In the genomic region with DNA sequence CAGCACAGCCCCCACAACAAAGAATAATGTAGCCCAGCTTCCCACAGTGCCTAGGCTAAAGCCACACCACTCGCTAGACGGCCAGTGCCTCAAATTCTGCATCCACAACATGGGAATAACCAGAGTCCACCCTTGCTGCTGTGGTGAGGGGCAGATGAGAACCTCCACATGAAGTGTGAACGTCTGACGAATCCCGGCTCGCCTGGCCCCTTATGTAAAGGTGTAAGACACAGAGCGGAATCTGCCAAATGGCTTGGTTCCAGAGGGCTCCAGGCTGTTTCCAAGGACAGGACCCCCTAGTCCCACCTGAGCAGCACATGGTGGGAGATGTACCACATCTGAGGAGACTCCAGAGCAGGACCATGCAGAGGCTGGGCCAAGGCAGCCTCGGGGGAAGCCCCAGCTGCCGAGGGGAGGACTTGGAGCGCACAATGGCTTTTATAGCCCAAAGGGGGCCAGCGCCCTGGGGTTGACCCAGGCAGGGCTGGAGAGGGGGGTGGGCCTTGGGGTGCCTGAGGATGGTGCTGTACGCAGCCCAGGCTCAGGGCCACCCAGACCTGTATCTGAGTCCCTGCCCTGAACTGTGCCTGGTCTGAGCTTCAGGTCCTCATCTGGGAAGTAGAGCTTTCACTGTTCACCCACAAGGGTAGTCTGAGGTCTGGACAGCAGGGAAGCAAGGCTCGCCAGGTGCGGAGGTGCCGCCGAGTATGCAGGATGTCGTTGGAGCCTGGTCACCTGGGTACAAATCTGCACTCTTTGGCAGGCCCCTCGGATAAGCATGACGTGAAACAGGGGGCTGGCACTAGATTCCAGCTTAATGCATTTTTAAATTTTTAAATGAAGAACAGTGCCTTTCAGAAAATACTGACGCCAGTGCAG, we compare ENCODE assay signal across 16 cellular contexts. TPM values are rescaled to one million over a fixed set of nuclear protein-coding genes. Genes with fewer than 3 reads are reported as not detected.
DNase-seq lines count a peak whose midpoint lies in the region; ATAC-seq and TF ChIP-seq lines count a peak whose summit lies in the region.
"Had no signal": no experiment of that assay in that cellular context is flagged by ENCODE, and none has a peak within 500 bp of the region (broad histone marks: within the 10 kb centered on the region; RNA-seq: fewer than 3 reads in every experiment).

No MANE protein-coding gene starts in this region.

- no peak overlapping the region for H3K4me3 ChIP-seq in testis
- H3K4me3 ChIP-seq: A549 had no signal

- H3K27me3 Mint-ChIP-seq in natural killer cell treated with Interleukin-12 subunit alpha and Interleukin-12 subunit beta and Interleukin-15 and Interleukin-18, amount 100 ng/mL, for 72 hours, result no peaks in the 10 kb centered on the region
- H3K27me3 Mint-ChIP-seq in natural killer cell (ENCODE audit: low read depth in 2 of 2) (no peaks in the 10 kb centered on the region), mesothelial cell of epicardium (ENCODE audit: low read depth) (no peaks in the 10 kb centered on the region)
- no peaks in the 10 kb centered on the region for H3K27me3 Mint-ChIP-seq in dendritic cell treated with granulocyte-macrophage colony-stimulating factor and Interleukin-4, amounts not matched to agents 40 ng/mL and 50 ng/mL, for 4 days
- H3K27me3 Mint-ChIP-seq: CD4-positive, alpha-beta T cell had no signal

- no peak for TF ChIP-seq POLR2A in testis (IDR thresholded peaks at IDR 0.05)

- 87 to 90% methylated on average over 16 to 20 of the region's 20 CpGs for WGBS in testis, 2 donors

- peaks cover 0 to 3% of the 10 kb centered on the region in 2 donors for H3K4me1 Mint-ChIP-seq in natural killer cell treated with Interleukin-12 subunit alpha and Interleukin-12 subunit beta and Interleukin-15 and Interleukin-18, amount 100 ng/mL, for 72 hours (ENCODE audit: low read depth in 2 of 2)
- H3K4me1 Mint-ChIP-seq in natural killer cell, result peaks cover 0 to 3% of the 10 kb centered on the region in 2 donors
- H3K4me1 Mint-ChIP-seq in dendritic cell treated with granulocyte-macrophage colony-stimulating factor and Interleukin-4, amounts not matched to agents 40 ng/mL and 50 ng/mL, for 4 days (ENCODE audit: low read depth), result peaks cover 61% of the 10 kb centered on the region
- peaks cover 7% of the 10 kb centered on the region for H3K4me1 Mint-ChIP-seq in mesothelial cell of epicardium
- H3K4me1 Mint-ChIP-seq: IgD-negative memory B cell had no signal

- H3K27ac ChIP-seq in testis, result no peak overlapping the region

- no peak for DNase-seq in natural killer cell treated with Interleukin-12 subunit alpha and Interleukin-12 subunit beta and Interleukin-15 and Interleukin-18, amount 100 ng/mL, for 72 hours (ENCODE audit: low spot score)
- no peak for DNase-seq in natural killer cell
- no peak for DNase-seq in mesothelial cell of epicardium (ENCODE audit: low spot score in 2 of 2, unreplicated experiment in 2 of 2)
- DNase-seq in NCI-H1417 (lab: John Stamatoyannopoulos, UW), result no peak
- DNase-seq in testis, result no peak
- DNase-seq: Calu3; CD4-positive, alpha-beta T cell; H9; NCI-H1436; NCI-H2029 treated with DMSO at 0.1 percent for 48 hours; NCI-H510A treated with DMSO at 0.1 percent for 48 hours had no signal

- no peak for TF ChIP-seq CTCF in natural killer cell (IDR thresholded peaks at IDR 0.05)
- no peak for TF ChIP-seq CTCF in mesothelial cell of epicardium (IDR thresholded peaks at IDR 0.05; ENCODE audit: unreplicated experiment)
- TF ChIP-seq CTCF in testis (IDR thresholded peaks at IDR 0.05), result no peak

- H3K4me3 Mint-ChIP-seq in natural killer cell treated with Interleukin-12 subunit alpha and Interleukin-12 subunit beta and Interleukin-15 and Interleukin-18, amount 100 ng/mL, for 72 hours, result no peak overlapping the region
- H3K4me3 Mint-ChIP-seq in natural killer cell (no peak overlapping the region), mesothelial cell of epicardium (no peak overlapping the region)
- H3K4me3 Mint-ChIP-seq in dendritic cell treated with granulocyte-macrophage colony-stimulating factor and Interleukin-4, amounts not matched to agents 40 ng/mL and 50 ng/mL, for 4 days, result no peak overlapping the region
- H3K4me3 Mint-ChIP-seq: CD4-positive, alpha-beta T cell; H9 had no signal

- no peaks in the 10 kb centered on the region for H3K4me1 ChIP-seq in testis

- H3K36me3 Mint-ChIP-seq in natural killer cell treated with Interleukin-12 subunit alpha and Interleukin-12 subunit beta and Interleukin-15 and Interleukin-18, amount 100 ng/mL, for 72 hours, result no peaks in the 10 kb centered on the region
- H3K36me3 Mint-ChIP-seq in natural killer cell (no peaks in the 10 kb centered on the region), mesothelial cell of epicardium (peaks cover 25% of the 10 kb centered on the region)
- peaks cover 2% of the 10 kb centered on the region for H3K36me3 Mint-ChIP-seq in dendritic cell treated with granulocyte-macrophage colony-stimulating factor and Interleukin-4, amounts not matched to agents 40 ng/mL and 50 ng/mL, for 4 days (ENCODE audit: low read depth)
- H3K36me3 Mint-ChIP-seq: IgD-negative memory B cell had no signal

- ATAC-seq in natural killer cell treated with Interleukin-12 subunit alpha and Interleukin-12 subunit beta and Interleukin-15 and Interleukin-18, amount 100 ng/mL, for 72 hours, result peak; percentile 27 to 29
- ATAC-seq in natural killer cell (no peak), HG03442 (IDR thresholded peaks at IDR 0.05; ENCODE audit: unreplicated experiment) (no peak), HG02759 (IDR thresholded peaks at IDR 0.05; ENCODE audit: unreplicated experiment) (no peak)
- ATAC-seq: A549 had no signal

- no peaks in the 10 kb centered on the region for H3K9me3 Mint-ChIP-seq in natural killer cell treated with Interleukin-12 subunit alpha and Interleukin-12 subunit beta and Interleukin-15 and Interleukin-18, amount 100 ng/mL, for 72 hours
- H3K9me3 Mint-ChIP-seq in natural killer cell, result no peaks in the 10 kb centered on the region
- no peaks in the 10 kb centered on the region for H3K9me3 Mint-ChIP-seq in dendritic cell treated with granulocyte-macrophage colony-stimulating factor and Interleukin-4, amounts not matched to agents 40 ng/mL and 50 ng/mL, for 4 days
- H3K9me3 Mint-ChIP-seq in mesothelial cell of epicardium, result peaks cover 13% of the 10 kb centered on the region
- H3K9me3 Mint-ChIP-seq: CD4-positive, alpha-beta T cell; H9 had no signal

- H3K27me3 ChIP-seq in testis, result no peaks in the 10 kb centered on the region

- no peaks in the 10 kb centered on the region for H3K9me3 ChIP-seq in testis

- H3K27ac Mint-ChIP-seq in natural killer cell treated with Interleukin-12 subunit alpha and Interleukin-12 subunit beta and Interleukin-15 and Interleukin-18, amount 100 ng/mL, for 72 hours, result no peak overlapping the region
- H3K27ac Mint-ChIP-seq in natural killer cell (no peak overlapping the region), mesothelial cell of epicardium (peak overlapping the region; percentile 77)
- peak overlapping the region; percentile 74 for H3K27ac Mint-ChIP-seq in dendritic cell treated with granulocyte-macrophage colony-stimulating factor and Interleukin-4, amounts not matched to agents 40 ng/mL and 50 ng/mL, for 4 days
- H3K27ac Mint-ChIP-seq: CD4-positive, alpha-beta T cell had no signal

- H3K36me3 ChIP-seq in testis (ENCODE audit: low read depth, missing control alignments), result no peaks in the 10 kb centered on the region

- intact Hi-C loops in natural killer cell (cut with micrococcal nuclease) (no loop called here), testis (cut with DNase I; ENCODE audit: low total_unique reads) (no loop called here)
- intact Hi-C loops in dendritic cell treated with granulocyte-macrophage colony-stimulating factor and Interleukin-4, amounts not matched to agents 40 ng/mL and 50 ng/mL, for 4 days (cut with micrococcal nuclease), result loop anchor here (5.0 kb wide), 2 partner anchors 64 to 139 kb away; a partner anchor contains a TSS

RNA-seq across cellular contexts. Expression of a gene that starts 24.9 kb away (rescaled TPM):
- total RNA-seq in natural killer cell treated with Interleukin-12 subunit alpha and Interleukin-12 subunit beta and Interleukin-15 and Interleukin-18, amount 100 ng/mL, for 72 hours, result 10 to 100 TPM; 28.7 to 34.7 TPM
- total RNA-seq in natural killer cell, result 10 to 100 TPM; 22.2 to 35.4 (median 33.7) TPM
- 22.1 to 26.0 TPM (median 22.6 TPM) in 3 replicates for total RNA-seq in mesothelial cell of epicardium
- 10 to 100 TPM; 19.1 to 27.4 TPM for total RNA-seq in testis
- 18.4 TPM for polyA plus RNA-seq in testis (ENCODE audit: insufficient read depth, low read depth, low replicate concordance)

Comparison
In these comparisons a context has a peak if more than half of its experiments do, and no peak if none do; other contexts are left out.
1. ATAC-seq: peak in natural killer cell treated with Interleukin-12 subunit alpha and Interleukin-12 subunit beta and Interleukin-15 and Interleukin-18, amount 100 ng/mL, for 72 hours (2 of 2); none in natural killer cell (0 of 3), HG03442 (single experiment) and HG02759 (single experiment).
2. H3K27ac Mint-ChIP-seq: peak in dendritic cell treated with granulocyte-macrophage colony-stimulating factor and Interleukin-4, amounts not matched to agents 40 ng/mL and 50 ng/mL, for 4 days (single experiment) and mesothelial cell of epicardium (single experiment); none in natural killer cell treated with Interleukin-12 subunit alpha and Interleukin-12 subunit beta and Interleukin-15 and Interleukin-18, amount 100 ng/mL, for 72 hours (0 of 2) and natural killer cell (0 of 2).